Comparison of ENCODE assay signal across 20 cellular contexts in the genomic region with DNA sequence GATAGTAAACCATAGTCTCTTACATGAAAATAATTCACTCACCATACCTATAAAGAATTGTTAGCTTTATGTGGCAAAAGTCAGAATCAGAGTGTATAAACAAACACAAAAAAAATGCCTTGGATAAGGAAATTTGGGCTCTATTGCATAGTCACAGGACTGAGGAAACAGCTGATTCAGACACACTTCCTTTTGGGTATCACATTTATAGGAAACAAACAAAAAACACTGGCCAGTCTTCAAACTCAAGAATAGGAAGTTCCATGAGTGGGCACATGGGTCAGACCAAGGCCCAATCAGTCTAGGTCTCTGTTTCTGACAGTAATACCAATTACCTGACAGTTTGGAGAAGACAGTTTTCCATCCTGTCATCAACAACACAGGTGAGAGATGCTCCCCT. TPM values are rescaled to one million over a fixed set of nuclear protein-coding genes. Genes with fewer than 3 reads are reported as not detected.
"Had no signal": no experiment of that assay in that cellular context is flagged by ENCODE, and none has a peak within 500 bp of the region (broad histone marks: within the 10 kb centered on the region; RNA-seq: fewer than 3 reads in every experiment).

No MANE protein-coding gene starts in this region.

- DNase-seq: activated CD4-positive, alpha-beta T cell treated with anti-CD3 and anti-CD28 coated beads, Interleukin-2, amount 50 U/mL, for 48 hours; activated naive CD4-positive, alpha-beta T cell treated with anti-CD3 and anti-CD28 coated beads for 36 hours; hypothalamus; kidney; naive B cell; stimulated activated CD4-positive, alpha-beta T cell treated with anti-CD3 and anti-CD28 coated beads, Interleukin-2, amount 100 ng/mL, for 48 hours; substantia nigra; T-cell; T1000; WERI-Rb-1 had no signal

- ATAC-seq: activated T-helper 17 cell treated with anti-CD3 and anti-CD28 coated beads, Interleukin-2, amount 50 U/mL, for 72 hours; esophagus mucosa; stimulated activated memory B cell treated with anti-CD40 and anti-IgM and Interleukin-4, amounts not matched to agents 10 μg/mL and 1 μg/mL and 100 μg/mL, for 72 hours; T-cell had no signal

- H3K4me3 ChIP-seq: lung, neural progenitor cell, SK-N-MC had no signal

RNA-seq across cellular contexts. Expression of a gene that starts 32.7 kb away (rescaled TPM):
- total RNA-seq: bronchial epithelial cell, chondrocyte, glomerular endothelial cell, osteocyte had no signal
